Comparison of ENCODE assay signal across 8 cellular contexts in the genomic region with DNA sequence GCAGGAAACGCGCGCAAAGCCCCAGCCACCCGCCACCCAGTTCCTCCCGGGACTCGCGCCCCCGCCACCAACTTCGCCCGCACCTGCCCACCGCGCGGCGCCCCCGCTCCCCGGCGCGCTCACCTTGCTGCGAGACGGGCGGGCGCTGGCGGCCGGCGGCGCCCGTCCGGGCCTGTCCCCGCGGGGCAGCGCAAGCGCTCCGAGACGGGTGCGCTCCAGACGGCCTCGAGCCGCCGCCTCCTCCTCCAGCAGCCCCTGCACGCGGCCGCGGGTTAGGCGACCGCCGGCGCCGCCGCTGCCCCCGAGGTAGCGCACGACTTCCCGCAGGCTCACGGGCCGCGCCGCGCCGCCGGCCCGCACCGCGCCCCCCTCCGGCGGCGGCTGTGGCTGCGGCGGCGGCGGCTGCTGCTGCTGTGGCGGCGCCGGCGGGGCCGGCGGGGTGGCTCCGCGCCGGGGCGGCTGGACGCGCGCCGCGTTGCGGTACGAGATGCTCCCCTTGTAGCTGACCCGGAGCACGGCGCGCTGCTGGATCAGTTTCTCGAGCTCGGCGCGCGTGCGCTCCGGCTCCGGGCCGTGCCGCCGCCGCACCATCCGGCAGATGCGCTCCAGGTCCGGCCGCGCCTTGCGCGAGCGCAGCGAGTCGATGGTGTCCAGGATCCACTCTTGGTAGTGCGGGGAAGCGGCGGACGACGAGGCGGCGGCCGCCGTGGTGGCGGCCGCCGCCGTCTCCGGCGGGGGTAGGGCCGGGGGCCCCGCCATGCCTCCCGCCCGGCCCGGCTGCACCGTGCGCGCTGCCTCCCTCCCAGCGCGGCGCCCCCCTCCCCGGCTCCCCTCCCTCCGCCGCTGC. TPM values are rescaled to one million over a fixed set of nuclear protein-coding genes. Genes with fewer than 3 reads are reported as not detected.
DNase-seq lines count a peak whose midpoint lies in the region; ATAC-seq and TF ChIP-seq lines count a peak whose summit lies in the region.

No MANE protein-coding gene starts in this region.

- ATAC-seq in PC-3 (peak; percentile 14), gastroesophageal sphincter (peak; percentile 2), HG03565 (IDR thresholded peaks at IDR 0.05; ENCODE audit: unreplicated experiment) (no peak), GM21576 (IDR thresholded peaks at IDR 0.05; ENCODE audit: unreplicated experiment) (no peak)

- H3K4me1 ChIP-seq in PC-3 (ENCODE audit: insufficient read depth, low read length): peaks cover 8% of the 10 kb centered on the region; the same call in 1 of the 2 replicates
- peaks cover 0 to 25% (median 10%) of the 10 kb centered on the region in 3 donors for H3K4me1 ChIP-seq in gastroesophageal sphincter
- H3K4me1 ChIP-seq in osteoblast (ENCODE audit: insufficient read depth, low read length): peaks cover 6% of the 10 kb centered on the region

- H3F3A ChIP-seq in PC-3 (ENCODE audit: low read length, unreplicated experiment): no peaks in the 10 kb centered on the region

- H3K79me2 ChIP-seq in PC-3 (ENCODE audit: low read length): no peaks in the 10 kb centered on the region
- H3K79me2 ChIP-seq in osteoblast (ENCODE audit: insufficient read depth, low read length): no peaks in the 10 kb centered on the region

- CTCF ChIA-PET in PC-3 (lab: Charles Lee): interaction anchor here (0.6 to 0.9 kb wide), 2 partner anchors 16 to 47 kb away, joined by 3 to 11 read pairs; partner anchors contain the start of gene ASF1B

- WGBS in gastroesophageal sphincter (ENCODE audit: low coverage in 1 of 2), 2 donors: no CpG with 5 or more reads among the region's 142 CpGs

- H3K9me3 ChIP-seq in PC-3 (ENCODE audit: low read length) (peaks cover 7% of the 10 kb centered on the region; the same call in 1 of the 2 replicates), gastroesophageal sphincter (peaks cover 0 to 12% (median 0%) of the 10 kb centered on the region in 3 donors), osteoblast (ENCODE audit: low read depth, low read length) (peaks cover 6% of the 10 kb centered on the region)

- BruUV-seq in PC-3 (replicated peaks; lab: Mats Ljungman, UMichigan): no TSS peak

- no peak overlapping the region for H3K9ac ChIP-seq in PC-3 (ENCODE audit: low read length)

- H3K9me2 ChIP-seq in PC-3 (replicated peaks; ENCODE audit: low read length): no peaks in the 10 kb centered on the region

- H3K27me3 ChIP-seq in PC-3 (ENCODE audit: low read length) (no peaks in the 10 kb centered on the region), gastroesophageal sphincter (no peaks in the 10 kb centered on the region), osteoblast (ENCODE audit: insufficient read depth, low read length) (no peaks in the 10 kb centered on the region)

- H3K27ac ChIP-seq in PC-3 (ENCODE audit: low read length) (no peak overlapping the region), gastroesophageal sphincter (peak overlapping the region in 3 of 4 donors; percentile 97 to 99 (median 98)), osteoblast (ENCODE audit: low read depth, low read length) (no peak overlapping the region)

- intact Hi-C loops in PC-3 (cut with micrococcal nuclease): no loop called here

- H4K20me1 ChIP-seq in PC-3 (ENCODE audit: low read length) (no peaks in the 10 kb centered on the region), osteoblast (ENCODE audit: insufficient read depth, low read length) (peaks cover 12% of the 10 kb centered on the region)

- DNase-seq in COLO668 (lab: John Stamatoyannopoulos, UW; ENCODE audit: unreplicated experiment) (peak; percentile 75), H4 (ENCODE audit: low spot score) (peak; percentile 30), PC-3 (peak; percentile 58), activated gamma-delta T cell treated with Interleukin-2 at 50 U/mL for 16 hours (peak; percentile 36), osteoblast (ENCODE audit: insufficient read length, low spot score, missing footprints) (peak; percentile 98)

- TF ChIP-seq CTCF in PC-3 (conservative IDR thresholded peaks at IDR 0.05; ENCODE audit: low read depth, low read length): no peak; the same call in 1 of the 2 replicates
- TF ChIP-seq CTCF in gastroesophageal sphincter (IDR thresholded peaks at IDR 0.05): peak in 2 of 4 experiments; percentile 15 to 25
- TF ChIP-seq CTCF in osteoblast (IDR thresholded peaks at IDR 0.05; ENCODE audit: extremely low read depth, low read depth, low read length): no peak

- H3K36me3 ChIP-seq in PC-3 (ENCODE audit: low read depth, low read length) (peaks cover 6% of the 10 kb centered on the region), gastroesophageal sphincter (peaks cover 0 to 17% of the 10 kb centered on the region in 2 donors), osteoblast (ENCODE audit: insufficient read depth, low read length) (peaks cover 18% of the 10 kb centered on the region)

- H3K4me3 ChIP-seq in PC-3 (ENCODE audit: low read length) (peak overlapping the region; percentile 76), gastroesophageal sphincter (peak overlapping the region; percentile 67 to 89), osteoblast (ENCODE audit: insufficient read depth, low read length) (peak overlapping the region; percentile 67)

- peak overlapping the region; percentile 81 for H3K4me2 ChIP-seq in PC-3 (ENCODE audit: low read length)
- H3K4me2 ChIP-seq in osteoblast (ENCODE audit: insufficient read depth, low read length): peak overlapping the region; percentile 51

- TF ChIP-seq EP300 in gastroesophageal sphincter (IDR thresholded peaks at IDR 0.05): no peak

- H2AFZ ChIP-seq in PC-3 (ENCODE audit: low read length): peak overlapping the region; percentile 80
- H2AFZ ChIP-seq in osteoblast (ENCODE audit: low read length): no peak overlapping the region

- POLR2A ChIA-PET in PC-3 (lab: Charles Lee; ENCODE audit: unreplicated experiment): no interaction called here

- no peak for TF ChIP-seq POLR2A in gastroesophageal sphincter (IDR thresholded peaks at IDR 0.05)

RNA-seq across cellular contexts. Expression of gene SAMD1, which starts 0.7 kb away (rescaled TPM):
- 20.0 and 21.8 TPM in 2 replicates for total RNA-seq in H4 (2014; rRNA removed; shearing (Covaris generic))
- 62.2 and 90.5 TPM in 2 replicates for total RNA-seq in PC-3 (2014; rRNA removed)
- 10 to 100 TPM; 21.9 to 61.3 (median 41.3) TPM for total RNA-seq in gastroesophageal sphincter
- 16.2 and 27.9 TPM in 2 replicates for total RNA-seq in osteoblast

RNA-seq across cellular contexts. Expression of gene C19orf67, which starts 4.3 kb away (rescaled TPM):
- total RNA-seq in H4 (2014; rRNA removed; shearing (Covaris generic)): not detected in 2 replicates
- total RNA-seq in PC-3 (2014; rRNA removed) (not detected in 2 replicates), gastroesophageal sphincter (not detected), osteoblast (not detected in 2 replicates)

RNA-seq across cellular contexts. Expression of gene MISP3, which starts 17.3 kb away (rescaled TPM):
- 0.35 and 3.3 TPM in 2 replicates for total RNA-seq in H4 (2014; rRNA removed; shearing (Covaris generic))
- total RNA-seq in PC-3 (2014; rRNA removed) (6.1 and 7.8 TPM in 2 replicates), gastroesophageal sphincter (1 to 10 TPM; 2.7 to 9.5 (median 5.6) TPM), osteoblast (0.59 and 1.1 TPM in 2 replicates)

RNA-seq across cellular contexts. Expression of gene PRKACA, which starts 27.7 kb away (rescaled TPM):
- 36.9 and 48.1 TPM in 2 replicates for total RNA-seq in H4 (2014; rRNA removed; shearing (Covaris generic))
- total RNA-seq in PC-3 (2014; rRNA removed) (50.2 and 72.9 TPM in 2 replicates), gastroesophageal sphincter (100 to 1,000 TPM in 1 of 4 donors, 10 to 100 TPM in 3; 62.3 to 138 (median 76.6) TPM), osteoblast (45.6 and 56.3 TPM in 2 replicates)

RNA-seq across cellular contexts. Expression of gene PALM3, which starts 28.0 kb away (rescaled TPM):
- total RNA-seq in H4 (2014; rRNA removed; shearing (Covaris generic)): 1.4 and 2.0 TPM in 2 replicates
- total RNA-seq in PC-3 (2014; rRNA removed) (2.3 and 4.8 TPM in 2 replicates), gastroesophageal sphincter (not detected), osteoblast (not detected in 2 replicates)

Comparison
In these comparisons a context has a peak if more than half of its experiments do, and no peak if none do; other contexts are left out.
1. DNase-seq: peak in every context shown above with its lines; median percentile 98 in osteoblast; 75 in COLO668; 58 in PC-3; 36 in activated gamma-delta T cell treated with Interleukin-2 at 50 U/mL for 16 hours; 30 in H4.
2. ATAC-seq: peak in PC-3 (single experiment) and gastroesophageal sphincter (single experiment); none in HG03565 (single experiment) and GM21576 (single experiment).
3. H3K27ac ChIP-seq: peak in gastroesophageal sphincter (3 of 4); none in PC-3 (single experiment) and osteoblast (single experiment).
4. Peak in every context shown above with its lines, with median percentiles within 50 percentile points of each other: H3K4me3 ChIP-seq.